1 cellular context compared by ENCODE assay signal in the genomic region with DNA sequence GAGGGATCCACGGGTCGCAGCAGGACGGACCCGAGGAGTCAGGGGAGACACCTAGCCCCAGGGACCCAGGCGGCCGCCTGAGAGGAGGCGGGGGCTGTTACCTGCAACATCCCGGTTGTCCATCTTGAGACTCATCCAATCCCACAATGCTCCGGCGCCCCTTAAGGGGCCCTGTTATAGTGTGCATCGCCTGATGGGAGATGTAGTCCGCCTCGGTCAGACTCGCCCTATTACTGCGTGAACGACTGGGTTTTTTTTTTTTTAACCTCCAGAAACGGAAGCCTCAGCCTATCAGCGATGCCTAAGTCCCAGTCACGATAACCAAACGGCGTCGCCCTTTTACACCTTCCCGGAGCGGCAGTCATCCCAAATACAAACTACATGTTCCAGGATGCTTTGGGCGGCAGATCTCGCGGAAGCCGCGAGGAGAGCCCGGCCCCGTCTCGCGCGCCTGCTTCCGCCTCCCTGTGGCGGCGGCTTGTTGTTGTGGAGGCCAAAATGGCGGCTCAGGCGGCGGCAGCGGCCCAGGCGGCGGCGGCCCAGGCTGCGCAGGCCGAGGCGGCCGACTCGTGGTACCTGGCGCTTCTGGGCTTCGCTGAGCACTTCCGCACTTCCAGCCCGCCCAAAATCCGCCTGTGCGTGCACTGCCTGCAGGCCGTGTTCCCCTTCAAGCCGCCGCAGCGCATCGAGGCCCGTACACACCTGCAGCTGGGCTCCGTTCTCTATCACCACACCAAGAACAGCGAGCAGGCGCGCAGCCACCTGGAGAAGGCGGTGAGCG.
TF ChIP-seq lines count a peak whose summit lies in the region.

A gene with protein sequence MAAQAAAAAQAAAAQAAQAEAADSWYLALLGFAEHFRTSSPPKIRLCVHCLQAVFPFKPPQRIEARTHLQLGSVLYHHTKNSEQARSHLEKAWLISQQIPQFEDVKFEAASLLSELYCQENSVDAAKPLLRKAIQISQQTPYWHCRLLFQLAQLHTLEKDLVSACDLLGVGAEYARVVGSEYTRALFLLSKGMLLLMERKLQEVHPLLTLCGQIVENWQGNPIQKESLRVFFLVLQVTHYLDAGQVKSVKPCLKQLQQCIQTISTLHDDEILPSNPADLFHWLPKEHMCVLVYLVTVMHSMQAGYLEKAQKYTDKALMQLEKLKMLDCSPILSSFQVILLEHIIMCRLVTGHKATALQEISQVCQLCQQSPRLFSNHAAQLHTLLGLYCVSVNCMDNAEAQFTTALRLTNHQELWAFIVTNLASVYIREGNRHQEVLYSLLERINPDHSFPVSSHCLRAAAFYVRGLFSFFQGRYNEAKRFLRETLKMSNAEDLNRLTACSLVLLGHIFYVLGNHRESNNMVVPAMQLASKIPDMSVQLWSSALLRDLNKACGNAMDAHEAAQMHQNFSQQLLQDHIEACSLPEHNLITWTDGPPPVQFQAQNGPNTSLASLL (plus strand): TSS at position 468 of the 781 bp plus-strand sequence. CDS start 31 bp downstream, at position 499.
A gene with protein sequence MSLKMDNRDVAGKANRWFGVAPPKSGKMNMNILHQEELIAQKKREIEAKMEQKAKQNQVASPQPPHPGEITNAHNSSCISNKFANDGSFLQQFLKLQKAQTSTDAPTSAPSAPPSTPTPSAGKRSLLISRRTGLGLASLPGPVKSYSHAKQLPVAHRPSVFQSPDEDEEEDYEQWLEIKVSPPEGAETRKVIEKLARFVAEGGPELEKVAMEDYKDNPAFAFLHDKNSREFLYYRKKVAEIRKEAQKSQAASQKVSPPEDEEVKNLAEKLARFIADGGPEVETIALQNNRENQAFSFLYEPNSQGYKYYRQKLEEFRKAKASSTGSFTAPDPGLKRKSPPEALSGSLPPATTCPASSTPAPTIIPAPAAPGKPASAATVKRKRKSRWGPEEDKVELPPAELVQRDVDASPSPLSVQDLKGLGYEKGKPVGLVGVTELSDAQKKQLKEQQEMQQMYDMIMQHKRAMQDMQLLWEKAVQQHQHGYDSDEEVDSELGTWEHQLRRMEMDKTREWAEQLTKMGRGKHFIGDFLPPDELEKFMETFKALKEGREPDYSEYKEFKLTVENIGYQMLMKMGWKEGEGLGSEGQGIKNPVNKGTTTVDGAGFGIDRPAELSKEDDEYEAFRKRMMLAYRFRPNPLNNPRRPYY (minus strand): TSS at position 148 of the 781 bp plus-strand sequence. CDS start 13 bp downstream, at position 135.

TF ChIP-seq in GM12878, 131 proteins besides CTCF, POLR2A, EP300 and RAD21 (continued from another document and continues in another):
- TF ChIP-seq MEF2A (IDR thresholded peaks at IDR 0.05; ENCODE audit: insufficient read depth, low read depth, low read length) (no peak), POU2F2 (IDR thresholded peaks at IDR 0.05; ENCODE audit: borderline replicate concordance, low read depth, low read length) (peak; percentile 83), BRCA1 (IDR thresholded peaks at IDR 0.05; ENCODE audit: low read depth, low read length) (peak; percentile 92), WRNIP1 (IDR thresholded peaks at IDR 0.05; ENCODE audit: borderline replicate concordance, low read depth, low read length) (0 out of 2 replicates have a peak, but pooled peaks have one; percentile 67), CBFB (IDR thresholded peaks at IDR 0.05; ENCODE audit: low read depth) (peak; percentile 90), MXI1 (IDR thresholded peaks at IDR 0.05; ENCODE audit: low read depth, low read length) (peak; percentile 85), DPF2 (IDR thresholded peaks at IDR 0.05) (peak; percentile 38; the same call in 1 of the 2 replicates), JUND (IDR thresholded peaks at IDR 0.05; ENCODE audit: low read depth, low read length) (no peak), NFXL1 (IDR thresholded peaks at IDR 0.05; ENCODE audit: borderline replicate concordance) (no peak), RELA (IDR thresholded peaks at IDR 0.05; ENCODE audit: borderline replicate concordance, partially characterized antibody) (peak; percentile 19), TCF3 (IDR thresholded peaks at IDR 0.05; ENCODE audit: borderline replicate concordance, insufficient read depth, low read depth, low read length) (no peak), USF2 (IDR thresholded peaks at IDR 0.05; ENCODE audit: borderline replicate concordance, low read depth, low read length) (no peak), ZBED1 (IDR thresholded peaks at IDR 0.05; ENCODE audit: borderline replicate concordance) (peak; percentile 61; the same call in 1 of the 2 replicates), MEF2B (IDR thresholded peaks at IDR 0.05; ENCODE audit: partially characterized antibody, poor library complexity, severe bottlenecking) (peak; percentile 47), ZNF687 (IDR thresholded peaks at IDR 0.05) (peak; percentile 58; the same call in 1 of the 2 replicates), RELB (IDR thresholded peaks at IDR 0.05; ENCODE audit: low read depth) (peak; percentile 68; the same call in 1 of the 2 replicates), KLF5 (IDR thresholded peaks at IDR 0.05; ENCODE audit: partially characterized antibody) (peak; percentile 83), RBBP5 (conservative IDR thresholded peaks at IDR 0.05) (no peak), BACH1 (IDR thresholded peaks at IDR 0.05; ENCODE audit: borderline replicate concordance) (peak; percentile 74; the same call in 1 of the 2 replicates), IKZF1 (conservative IDR thresholded peaks at IDR 0.05) (peak; percentile 98), TARDBP (IDR thresholded peaks at IDR 0.05; ENCODE audit: borderline replicate concordance) (peak; percentile 75; the same call in 1 of the 2 replicates), SREBF2 (IDR thresholded peaks at IDR 0.05; ENCODE audit: low read length) (no peak), STAT1 (conservative IDR thresholded peaks at IDR 0.05) (no peak; the same call in 1 of the 2 replicates), YY1 (IDR thresholded peaks at IDR 0.05; ENCODE audit: low read depth, low read length) (peak; percentile 96), HCFC1 (IDR thresholded peaks at IDR 0.05; ENCODE audit: low read length) (peak; percentile 93), NR2F1 (conservative IDR thresholded peaks at IDR 0.05) (peak; percentile 53), ATF7 (IDR thresholded peaks at IDR 0.05; ENCODE audit: low read depth) (peak; percentile 49), SP1 (IDR thresholded peaks at IDR 0.05; ENCODE audit: low read depth, low read length) (peak; percentile 73), SUPT20H (IDR thresholded peaks at IDR 0.05; ENCODE audit: borderline replicate concordance, control insufficient read depth, low read depth, low read length) (no peak), PBX3 (IDR thresholded peaks at IDR 0.05; ENCODE audit: insufficient replicate concordance, low read depth, low read length) (peak; percentile 76), ZNF207 (IDR thresholded peaks at IDR 0.05; ENCODE audit: borderline replicate concordance) (peak; percentile 41), SREBF1 (IDR thresholded peaks at IDR 0.05; ENCODE audit: low read length) (peak; percentile 77), TCF12 (IDR thresholded peaks at IDR 0.05; ENCODE audit: low read depth, low read length) (peak; percentile 53; the same call in 1 of the 2 replicates), SPI1 (IDR thresholded peaks at IDR 0.05; ENCODE audit: borderline replicate concordance, insufficient read depth, low read depth, low read length) (no peak), RFX5 (IDR thresholded peaks at IDR 0.05; ENCODE audit: low read depth, low read length) (no peak), NBN (IDR thresholded peaks at IDR 0.05) (no peak), CBX5 (IDR thresholded peaks at IDR 0.05; ENCODE audit: low read depth) (no peak), GATAD2B (conservative IDR thresholded peaks at IDR 0.05; ENCODE audit: low read depth) (peak; percentile 81), SMAD5 (IDR thresholded peaks at IDR 0.05; ENCODE audit: low read depth) (0 out of 2 replicates have a peak, but pooled peaks have one; percentile 44), CHD2 (IDR thresholded peaks at IDR 0.05; ENCODE audit: borderline replicate concordance, low read depth, low read length) (peak; percentile 99)
- TF ChIP-seq, protein P1, sequence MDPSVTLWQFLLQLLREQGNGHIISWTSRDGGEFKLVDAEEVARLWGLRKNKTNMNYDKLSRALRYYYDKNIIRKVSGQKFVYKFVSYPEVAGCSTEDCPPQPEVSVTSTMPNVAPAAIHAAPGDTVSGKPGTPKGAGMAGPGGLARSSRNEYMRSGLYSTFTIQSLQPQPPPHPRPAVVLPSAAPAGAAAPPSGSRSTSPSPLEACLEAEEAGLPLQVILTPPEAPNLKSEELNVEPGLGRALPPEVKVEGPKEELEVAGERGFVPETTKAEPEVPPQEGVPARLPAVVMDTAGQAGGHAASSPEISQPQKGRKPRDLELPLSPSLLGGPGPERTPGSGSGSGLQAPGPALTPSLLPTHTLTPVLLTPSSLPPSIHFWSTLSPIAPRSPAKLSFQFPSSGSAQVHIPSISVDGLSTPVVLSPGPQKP (IDR thresholded peaks at IDR 0.05; ENCODE audit: low read depth, low read length): peak; percentile 47; the same call in 1 of the 2 replicates
- TF ChIP-seq, protein P2, sequence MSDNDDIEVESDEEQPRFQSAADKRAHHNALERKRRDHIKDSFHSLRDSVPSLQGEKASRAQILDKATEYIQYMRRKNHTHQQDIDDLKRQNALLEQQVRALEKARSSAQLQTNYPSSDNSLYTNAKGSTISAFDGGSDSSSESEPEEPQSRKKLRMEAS (IDR thresholded peaks at IDR 0.05; ENCODE audit: low read depth, low read length): peak; percentile 59; the same call in 1 of the 2 replicates
- TF ChIP-seq, protein P3, sequence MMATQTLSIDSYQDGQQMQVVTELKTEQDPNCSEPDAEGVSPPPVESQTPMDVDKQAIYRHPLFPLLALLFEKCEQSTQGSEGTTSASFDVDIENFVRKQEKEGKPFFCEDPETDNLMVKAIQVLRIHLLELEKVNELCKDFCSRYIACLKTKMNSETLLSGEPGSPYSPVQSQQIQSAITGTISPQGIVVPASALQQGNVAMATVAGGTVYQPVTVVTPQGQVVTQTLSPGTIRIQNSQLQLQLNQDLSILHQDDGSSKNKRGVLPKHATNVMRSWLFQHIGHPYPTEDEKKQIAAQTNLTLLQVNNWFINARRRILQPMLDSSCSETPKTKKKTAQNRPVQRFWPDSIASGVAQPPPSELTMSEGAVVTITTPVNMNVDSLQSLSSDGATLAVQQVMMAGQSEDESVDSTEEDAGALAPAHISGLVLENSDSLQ (IDR thresholded peaks at IDR 0.05): peak; percentile 91
- TF ChIP-seq, protein P4, sequence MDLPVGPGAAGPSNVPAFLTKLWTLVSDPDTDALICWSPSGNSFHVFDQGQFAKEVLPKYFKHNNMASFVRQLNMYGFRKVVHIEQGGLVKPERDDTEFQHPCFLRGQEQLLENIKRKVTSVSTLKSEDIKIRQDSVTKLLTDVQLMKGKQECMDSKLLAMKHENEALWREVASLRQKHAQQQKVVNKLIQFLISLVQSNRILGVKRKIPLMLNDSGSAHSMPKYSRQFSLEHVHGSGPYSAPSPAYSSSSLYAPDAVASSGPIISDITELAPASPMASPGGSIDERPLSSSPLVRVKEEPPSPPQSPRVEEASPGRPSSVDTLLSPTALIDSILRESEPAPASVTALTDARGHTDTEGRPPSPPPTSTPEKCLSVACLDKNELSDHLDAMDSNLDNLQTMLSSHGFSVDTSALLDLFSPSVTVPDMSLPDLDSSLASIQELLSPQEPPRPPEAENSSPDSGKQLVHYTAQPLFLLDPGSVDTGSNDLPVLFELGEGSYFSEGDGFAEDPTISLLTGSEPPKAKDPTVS (IDR thresholded peaks at IDR 0.05; ENCODE audit: low read depth, low read length): no peak
